ENCODE assay signal across 31 cellular contexts in the genomic region with DNA sequence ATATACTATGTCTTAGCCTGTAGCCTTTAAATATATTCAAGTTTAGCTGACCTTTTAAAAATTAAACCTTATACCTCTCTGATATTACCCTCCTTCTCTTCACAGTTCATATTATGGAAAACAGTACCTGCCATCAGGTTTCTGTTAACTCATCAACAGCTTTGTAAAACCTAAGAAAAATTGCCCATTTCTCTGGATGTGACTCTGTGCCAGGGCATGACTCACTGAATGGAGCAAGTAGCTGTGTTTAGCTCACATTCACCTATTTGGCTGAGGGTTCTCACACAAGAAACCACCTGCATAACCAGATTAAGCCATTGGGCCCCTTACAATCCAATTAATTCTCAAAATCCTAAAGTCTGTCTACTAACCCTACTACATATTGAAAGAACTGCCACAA.
DNase-seq lines count a peak whose midpoint lies in the region; ATAC-seq and TF ChIP-seq lines count a peak whose summit lies in the region.
"Had no signal": no experiment of that assay in that cellular context is flagged by ENCODE, and none has a peak within 500 bp of the region (broad histone marks: within the 10 kb centered on the region; RNA-seq: fewer than 3 reads in every experiment).

No MANE protein-coding gene starts in this region.

- TF ChIP-seq CTCF in astrocyte of the spinal cord (IDR thresholded peaks at IDR 0.05; ENCODE audit: low read depth, low read length) (no peak), fibroblast of the aortic adventitia (IDR thresholded peaks at IDR 0.05; ENCODE audit: insufficient read depth, low read length) (no peak)

- in situ Hi-C loops in astrocyte of the spinal cord (cut with HindIII; ENCODE audit: low sequenced_read_pairs): no loop called here

- H3K4me3 Mint-ChIP-seq in T-helper 17 cell: no peak overlapping the region
- H3K4me3 Mint-ChIP-seq: activated CD8-positive, alpha-beta memory T cell treated with anti-CD3 and anti-CD28 coated beads, Interleukin-2, amount 10 ng/mL, durations not matched to agents 7 days and 5 days; activated T-cell treated with anti-CD3 and anti-CD28 coated beads, Interleukin-2, amount 50 U/mL, for 4 hours; CD4-positive, CD25-positive, alpha-beta regulatory T cell; dendritic cell treated with granulocyte-macrophage colony-stimulating factor and Interleukin-4, amounts not matched to agents 40 ng/mL and 50 ng/mL, for 4 days; endodermal cell; immature natural killer cell; neural progenitor cell had no signal

- H3K27ac Mint-ChIP-seq in T-helper 17 cell: no peak overlapping the region
- H3K27ac Mint-ChIP-seq: activated CD8-positive, alpha-beta memory T cell treated with anti-CD3 and anti-CD28 coated beads, Interleukin-2, amount 10 ng/mL, durations not matched to agents 7 days and 5 days; CD4-positive, CD25-positive, alpha-beta regulatory T cell; dendritic cell treated with granulocyte-macrophage colony-stimulating factor and Interleukin-4, amounts not matched to agents 40 ng/mL and 50 ng/mL, for 4 days; endodermal cell; immature natural killer cell; neural progenitor cell had no signal

- no peaks in the 10 kb centered on the region for H3K4me1 Mint-ChIP-seq in T-helper 17 cell
- H3K4me1 Mint-ChIP-seq: activated CD8-positive, alpha-beta memory T cell treated with anti-CD3 and anti-CD28 coated beads, Interleukin-2, amount 10 ng/mL, durations not matched to agents 7 days and 5 days; CD4-positive, CD25-positive, alpha-beta regulatory T cell; endodermal cell; immature natural killer cell had no signal

- H3K9me3 ChIP-seq in MG63 (0 out of 2 replicates have a peak, but pooled peaks cover 2% of the 10 kb centered on the region), T-helper 17 cell (ENCODE audit: control insufficient read depth, low read length, poor library complexity, severe bottlenecking) (no peaks in the 10 kb centered on the region)
- H3K9me3 ChIP-seq: ascending aorta, esophagus muscularis mucosa, left ventricle myocardium inferior, pancreas, SJCRH30, thoracic aorta had no signal

- no peak for ATAC-seq in GM21526 (IDR thresholded peaks at IDR 0.05; ENCODE audit: low FRiP score, unreplicated experiment)
- ATAC-seq in T-helper 17 cell: no peak
- no peak for ATAC-seq in GM21723 (IDR thresholded peaks at IDR 0.05; ENCODE audit: unreplicated experiment)
- ATAC-seq: activated CD8-positive, alpha-beta memory T cell treated with anti-CD3 and anti-CD28 coated beads, Interleukin-2, amount 10 ng/mL, durations not matched to agents 7 days and 5 days; activated T-cell treated with anti-CD3 and anti-CD28 coated beads, Interleukin-2, amount 50 U/mL, for 4 hours; pancreas; stimulated activated naive CD8-positive, alpha-beta T cell treated with anti-CD3 and anti-CD28 coated beads, Interleukin-15, Interleukin-2, amounts not matched to agents 100 U/mL and 50 U/mL, for 24 hours had no signal

- DNase-seq in EH (ENCODE audit: low read depth) (peak; percentile 24), MG63 (peak; percentile 44), astrocyte of the spinal cord (ENCODE audit: low read depth, low spot score) (peak; percentile 50), fibroblast of the aortic adventitia (ENCODE audit: low read depth) (peak; percentile 42), T-helper 17 cell (no peak), NOMO-1 treated with DMSO at 0.1 percent for 48 hours (lab: John Stamatoyannopoulos, UW; ENCODE audit: unreplicated experiment) (no peak)
- DNase-seq: activated CD4-positive, alpha-beta T cell treated with anti-CD3 and anti-CD28 coated beads, Interleukin-2, amount 50 U/mL, for 4 hours; activated CD8-positive, alpha-beta memory T cell treated with anti-CD3 and anti-CD28 coated beads, Interleukin-2, amount 10 ng/mL, durations not matched to agents 7 days and 5 days; activated gamma-delta T cell treated with Interleukin-2 at 50 U/mL for 16 hours; activated T-cell treated with anti-CD3 and anti-CD28 coated beads, Interleukin-2, amount 50 U/mL, for 4 hours; AML-193; Calu3; CD4-positive, CD25-positive, alpha-beta regulatory T cell; endodermal cell; hypothalamus; immature natural killer cell; left ventricle myocardium inferior; NCI-H1417 treated with DMSO at 0.1 percent for 48 hours; NCI-H2081; NCI-H526; pancreas; SJCRH30; stimulated activated naive CD8-positive, alpha-beta T cell treated with anti-CD3 and anti-CD28 coated beads, Interleukin-15, Interleukin-2, amounts not matched to agents 100 U/mL and 50 U/mL, for 24 hours had no signal

- H3K36me3 ChIP-seq in MG63: no peaks in the 10 kb centered on the region
- H3K36me3 ChIP-seq: ascending aorta, esophagus muscularis mucosa, left ventricle myocardium inferior, neural progenitor cell, pancreas, SJCRH30, thoracic aorta had no signal

- H3K4me3 ChIP-seq in MG63: no peak overlapping the region
- H3K4me3 ChIP-seq in astrocyte of the spinal cord (ENCODE audit: low read depth, low read length): no peak overlapping the region
- no peak overlapping the region for H3K4me3 ChIP-seq in fibroblast of the aortic adventitia (ENCODE audit: low read depth, low read length)
- H3K4me3 ChIP-seq: ascending aorta, esophagus muscularis mucosa, left ventricle myocardium inferior, neural progenitor cell, pancreas, SJCRH30, smooth muscle cell, thoracic aorta had no signal

- no peaks in the 10 kb centered on the region for H3K27me3 ChIP-seq in MG63
- H3K27me3 ChIP-seq: ascending aorta, esophagus muscularis mucosa, neural progenitor cell, pancreas, SJCRH30 had no signal

- H3K36me3 Mint-ChIP-seq in T-helper 17 cell (ENCODE audit: low read depth): no peaks in the 10 kb centered on the region
- H3K36me3 Mint-ChIP-seq: activated CD8-positive, alpha-beta memory T cell treated with anti-CD3 and anti-CD28 coated beads, Interleukin-2, amount 10 ng/mL, durations not matched to agents 7 days and 5 days; CD4-positive, CD25-positive, alpha-beta regulatory T cell had no signal

- no peaks in the 10 kb centered on the region for H3K27me3 Mint-ChIP-seq in T-helper 17 cell
- H3K27me3 Mint-ChIP-seq: activated CD8-positive, alpha-beta memory T cell treated with anti-CD3 and anti-CD28 coated beads, Interleukin-2, amount 10 ng/mL, durations not matched to agents 7 days and 5 days; CD4-positive, CD25-positive, alpha-beta regulatory T cell; dendritic cell treated with granulocyte-macrophage colony-stimulating factor and Interleukin-4, amounts not matched to agents 40 ng/mL and 50 ng/mL, for 4 days had no signal

Comparison
In these comparisons a context has a peak if more than half of its experiments do, and no peak if none do; other contexts are left out.
1. DNase-seq: peak in EH (single experiment), MG63 (single experiment), astrocyte of the spinal cord (single experiment) and fibroblast of the aortic adventitia (single experiment); none in T-helper 17 cell (0 of 3) and NOMO-1 treated with DMSO at 0.1 percent for 48 hours (single experiment).